25 cellular contexts compared by ENCODE assay signal in genomic region chr5:118243068-118243467, GRCh38.
"Had no signal": no experiment of that assay in that cellular context is flagged by ENCODE, and none has a peak within 500 bp of the region (broad histone marks: within the 10 kb centered on the region; RNA-seq: fewer than 3 reads in every experiment).

No MANE protein-coding gene starts in this region.

- H3K27ac ChIP-seq: colonic mucosa, coronary artery, dorsolateral prefrontal cortex, epithelial cell of prostate, esophagus muscularis mucosa, esophagus squamous epithelium, foreskin keratinocyte, gastrocnemius medialis, gastroesophageal sphincter, heart left ventricle, heart right ventricle had no signal

- H3K4me1 ChIP-seq: colonic mucosa, esophagus muscularis mucosa, esophagus squamous epithelium, foreskin keratinocyte, gastrocnemius medialis, gastroesophageal sphincter, heart left ventricle, heart right ventricle had no signal

- H3K4me1 Mint-ChIP-seq: endodermal cell had no signal

- ATAC-seq: effector memory CD8-positive, alpha-beta T cell; esophagus mucosa; foreskin keratinocyte; gastrocnemius medialis; gastroesophageal sphincter; heart left ventricle; heart right ventricle had no signal

- H3K27me3 ChIP-seq: colonic mucosa, dorsolateral prefrontal cortex, esophagus muscularis mucosa, esophagus squamous epithelium, foreskin keratinocyte, gastrocnemius medialis, gastroesophageal sphincter, heart left ventricle, heart right ventricle had no signal

- H3K27ac Mint-ChIP-seq: dendritic cell treated with granulocyte-macrophage colony-stimulating factor and Interleukin-4, amounts not matched to agents 40 ng/mL and 50 ng/mL, for 4 days; effector memory CD8-positive, alpha-beta T cell; endodermal cell had no signal

- H3K4me3 ChIP-seq: colonic mucosa, coronary artery, dorsolateral prefrontal cortex, esophagus muscularis mucosa, esophagus squamous epithelium, gastrocnemius medialis, gastroesophageal sphincter, heart left ventricle, heart right ventricle had no signal

- H3K4me3 Mint-ChIP-seq: dendritic cell treated with granulocyte-macrophage colony-stimulating factor and Interleukin-4, amounts not matched to agents 40 ng/mL and 50 ng/mL, for 4 days; effector memory CD8-positive, alpha-beta T cell; endodermal cell had no signal

- H3K27me3 Mint-ChIP-seq: effector memory CD8-positive, alpha-beta T cell had no signal

- H3K9me3 Mint-ChIP-seq: endodermal cell had no signal

- H3K36me3 ChIP-seq: colonic mucosa, esophagus muscularis mucosa, esophagus squamous epithelium, gastrocnemius medialis, gastroesophageal sphincter, heart left ventricle, heart right ventricle had no signal

- DNase-seq: colonic mucosa; cortex of kidney; dermis blood vessel endothelial cell; dorsolateral prefrontal cortex; effector CD4-positive, alpha-beta T cell; effector CD8-positive, alpha-beta T cell; effector memory CD4-positive, alpha-beta T cell; effector memory CD8-positive, alpha-beta T cell; endodermal cell; erythroblast; esophagus squamous epithelium; foreskin fibroblast; foreskin keratinocyte; foreskin melanocyte; gastrocnemius medialis; glutamatergic neuron; head of caudate nucleus; heart left ventricle; heart right ventricle had no signal

- H3K9me3 ChIP-seq: colonic mucosa, gastrocnemius medialis had no signal
